ENCODE assay signal across 1 cellular context in genomic region chr10:131748831-131749766, GRCh38.
TF ChIP-seq lines count a peak whose summit lies in the region.

No MANE protein-coding gene starts in this region.

TF ChIP-seq in HepG2, 621 proteins besides CTCF, POLR2A, EP300 and RAD21 (continued from another document and continues in another):
- TF ChIP-seq, protein P1, sequence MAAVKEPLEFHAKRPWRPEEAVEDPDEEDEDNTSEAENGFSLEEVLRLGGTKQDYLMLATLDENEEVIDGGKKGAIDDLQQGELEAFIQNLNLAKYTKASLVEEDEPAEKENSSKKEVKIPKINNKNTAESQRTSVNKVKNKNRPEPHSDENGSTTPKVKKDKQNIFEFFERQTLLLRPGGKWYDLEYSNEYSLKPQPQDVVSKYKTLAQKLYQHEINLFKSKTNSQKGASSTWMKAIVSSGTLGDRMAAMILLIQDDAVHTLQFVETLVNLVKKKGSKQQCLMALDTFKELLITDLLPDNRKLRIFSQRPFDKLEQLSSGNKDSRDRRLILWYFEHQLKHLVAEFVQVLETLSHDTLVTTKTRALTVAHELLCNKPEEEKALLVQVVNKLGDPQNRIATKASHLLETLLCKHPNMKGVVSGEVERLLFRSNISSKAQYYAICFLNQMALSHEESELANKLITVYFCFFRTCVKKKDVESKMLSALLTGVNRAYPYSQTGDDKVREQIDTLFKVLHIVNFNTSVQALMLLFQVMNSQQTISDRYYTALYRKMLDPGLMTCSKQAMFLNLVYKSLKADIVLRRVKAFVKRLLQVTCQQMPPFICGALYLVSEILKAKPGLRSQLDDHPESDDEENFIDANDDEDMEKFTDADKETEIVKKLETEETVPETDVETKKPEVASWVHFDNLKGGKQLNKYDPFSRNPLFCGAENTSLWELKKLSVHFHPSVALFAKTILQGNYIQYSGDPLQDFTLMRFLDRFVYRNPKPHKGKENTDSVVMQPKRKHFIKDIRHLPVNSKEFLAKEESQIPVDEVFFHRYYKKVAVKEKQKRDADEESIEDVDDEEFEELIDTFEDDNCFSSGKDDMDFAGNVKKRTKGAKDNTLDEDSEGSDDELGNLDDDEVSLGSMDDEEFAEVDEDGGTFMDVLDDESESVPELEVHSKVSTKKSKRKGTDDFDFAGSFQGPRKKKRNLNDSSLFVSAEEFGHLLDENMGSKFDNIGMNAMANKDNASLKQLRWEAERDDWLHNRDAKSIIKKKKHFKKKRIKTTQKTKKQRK (IDR thresholded peaks at IDR 0.05; ENCODE audit: low read length): no peak
- TF ChIP-seq, protein P2, sequence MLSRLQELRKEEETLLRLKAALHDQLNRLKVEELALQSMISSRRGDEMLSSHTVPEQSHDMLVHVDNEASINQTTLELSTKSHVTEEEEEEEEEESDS (CRISPR knock-in tag; IDR thresholded peaks at IDR 0.05; ENCODE audit: borderline replicate concordance): no peak
- TF ChIP-seq RAD51 (IDR thresholded peaks at IDR 0.05; ENCODE audit: borderline replicate concordance): no peak
- 0 out of 2 replicates have a peak, but pooled peaks have one; percentile 5 for TF ChIP-seq ZNF83 (CRISPR knock-in tag; IDR thresholded peaks at IDR 0.05; ENCODE audit: borderline replicate concordance)
- no peak for TF ChIP-seq ZNF235 (CRISPR knock-in tag; IDR thresholded peaks at IDR 0.05; ENCODE audit: borderline replicate concordance)
- no peak for TF ChIP-seq E2F2 (CRISPR knock-in tag; IDR thresholded peaks at IDR 0.05; ENCODE audit: borderline replicate concordance)
- no peak for TF ChIP-seq CENPBD1 (CRISPR knock-in tag; IDR thresholded peaks at IDR 0.05; ENCODE audit: borderline replicate concordance, low read depth)
- no peak for TF ChIP-seq KLF13 (CRISPR knock-in tag; IDR thresholded peaks at IDR 0.05)
- TF ChIP-seq ZNF296 (CRISPR knock-in tag; conservative IDR thresholded peaks at IDR 0.05): no peak
- TF ChIP-seq MEIS2 (CRISPR knock-in tag; IDR thresholded peaks at IDR 0.05): peak; percentile 16; the same call in 1 of the 2 replicates
- TF ChIP-seq GABPB1 (CRISPR knock-in tag; IDR thresholded peaks at IDR 0.05): no peak; the same call in 1 of the 2 replicates
- no peak for TF ChIP-seq PBX2 (CRISPR knock-in tag; IDR thresholded peaks at IDR 0.05)
- no peak for TF ChIP-seq ZBTB46 (CRISPR knock-in tag; IDR thresholded peaks at IDR 0.05; ENCODE audit: borderline replicate concordance)
- TF ChIP-seq KDM3A (CRISPR knock-in tag; IDR thresholded peaks at IDR 0.05; ENCODE audit: low read depth): no peak
- TF ChIP-seq KMT2A (CRISPR knock-in tag; IDR thresholded peaks at IDR 0.05): no peak
- TF ChIP-seq ZNF704 (CRISPR knock-in tag; IDR thresholded peaks at IDR 0.05; ENCODE audit: borderline replicate concordance): 0 out of 2 replicates have a peak, but pooled peaks have one; percentile 56
- TF ChIP-seq GLI4 (CRISPR knock-in tag; IDR thresholded peaks at IDR 0.05; ENCODE audit: borderline replicate concordance): no peak
- no peak for TF ChIP-seq SMAD3 (CRISPR knock-in tag; IDR thresholded peaks at IDR 0.05)
- TF ChIP-seq, protein P3, sequence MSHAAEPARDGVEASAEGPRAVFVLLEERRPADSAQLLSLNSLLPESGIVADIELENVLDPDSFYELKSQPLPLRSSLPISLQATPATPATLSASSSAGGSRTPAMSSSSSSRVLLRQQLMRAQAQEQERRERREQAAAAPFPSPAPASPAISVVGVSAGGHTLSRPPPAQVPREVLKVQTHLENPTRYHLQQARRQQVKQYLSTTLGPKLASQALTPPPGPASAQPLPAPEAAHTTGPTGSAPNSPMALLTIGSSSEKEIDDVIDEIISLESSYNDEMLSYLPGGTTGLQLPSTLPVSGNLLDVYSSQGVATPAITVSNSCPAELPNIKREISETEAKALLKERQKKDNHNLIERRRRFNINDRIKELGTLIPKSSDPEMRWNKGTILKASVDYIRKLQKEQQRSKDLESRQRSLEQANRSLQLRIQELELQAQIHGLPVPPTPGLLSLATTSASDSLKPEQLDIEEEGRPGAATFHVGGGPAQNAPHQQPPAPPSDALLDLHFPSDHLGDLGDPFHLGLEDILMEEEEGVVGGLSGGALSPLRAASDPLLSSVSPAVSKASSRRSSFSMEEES (CRISPR knock-in tag; IDR thresholded peaks at IDR 0.05): no peak
- TF ChIP-seq, protein P4, sequence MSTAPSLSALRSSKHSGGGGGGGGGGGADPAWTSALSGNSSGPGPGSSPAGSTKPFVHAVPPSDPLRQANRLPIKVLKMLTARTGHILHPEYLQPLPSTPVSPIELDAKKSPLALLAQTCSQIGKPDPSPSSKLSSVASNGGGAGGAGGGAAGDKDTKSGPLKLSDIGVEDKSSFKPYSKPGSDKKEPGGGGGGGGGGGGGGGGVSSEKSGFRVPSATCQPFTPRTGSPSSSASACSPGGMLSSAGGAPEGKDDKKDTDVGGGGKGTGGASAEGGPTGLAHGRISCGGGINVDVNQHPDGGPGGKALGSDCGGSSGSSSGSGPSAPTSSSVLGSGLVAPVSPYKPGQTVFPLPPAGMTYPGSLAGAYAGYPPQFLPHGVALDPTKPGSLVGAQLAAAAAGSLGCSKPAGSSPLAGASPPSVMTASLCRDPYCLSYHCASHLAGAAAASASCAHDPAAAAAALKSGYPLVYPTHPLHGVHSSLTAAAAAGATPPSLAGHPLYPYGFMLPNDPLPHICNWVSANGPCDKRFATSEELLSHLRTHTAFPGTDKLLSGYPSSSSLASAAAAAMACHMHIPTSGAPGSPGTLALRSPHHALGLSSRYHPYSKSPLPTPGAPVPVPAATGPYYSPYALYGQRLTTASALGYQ (CRISPR knock-in tag; IDR thresholded peaks at IDR 0.05): no peak
- TF ChIP-seq RBM22 (optimal IDR thresholded peaks at IDR 0.05; ENCODE audit: low read length): no peak
- TF ChIP-seq SPEN (CRISPR knock-in tag; IDR thresholded peaks at IDR 0.05; ENCODE audit: low read depth): 0 out of 2 replicates have a peak, but pooled peaks have one; percentile 12
- TF ChIP-seq DZIP1 (CRISPR knock-in tag; IDR thresholded peaks at IDR 0.05): no peak
- TF ChIP-seq ZNF782 (CRISPR knock-in tag; IDR thresholded peaks at IDR 0.05; ENCODE audit: borderline replicate concordance): 0 out of 2 replicates have a peak, but pooled peaks have one; percentile 27
- TF ChIP-seq ZNF674 (CRISPR knock-in tag; IDR thresholded peaks at IDR 0.05; ENCODE audit: low read depth): no peak
- no peak for TF ChIP-seq ZNF570 (CRISPR knock-in tag; IDR thresholded peaks at IDR 0.05; ENCODE audit: borderline replicate concordance)
- no peak for TF ChIP-seq ZNF44 (CRISPR knock-in tag; IDR thresholded peaks at IDR 0.05)
- no peak for TF ChIP-seq SMAD9 (CRISPR knock-in tag; IDR thresholded peaks at IDR 0.05)
- TF ChIP-seq CENPT (CRISPR knock-in tag; IDR thresholded peaks at IDR 0.05; ENCODE audit: low read depth): no peak
- TF ChIP-seq DMAP1 (CRISPR knock-in tag; IDR thresholded peaks at IDR 0.05): no peak
- TF ChIP-seq, protein P5, sequence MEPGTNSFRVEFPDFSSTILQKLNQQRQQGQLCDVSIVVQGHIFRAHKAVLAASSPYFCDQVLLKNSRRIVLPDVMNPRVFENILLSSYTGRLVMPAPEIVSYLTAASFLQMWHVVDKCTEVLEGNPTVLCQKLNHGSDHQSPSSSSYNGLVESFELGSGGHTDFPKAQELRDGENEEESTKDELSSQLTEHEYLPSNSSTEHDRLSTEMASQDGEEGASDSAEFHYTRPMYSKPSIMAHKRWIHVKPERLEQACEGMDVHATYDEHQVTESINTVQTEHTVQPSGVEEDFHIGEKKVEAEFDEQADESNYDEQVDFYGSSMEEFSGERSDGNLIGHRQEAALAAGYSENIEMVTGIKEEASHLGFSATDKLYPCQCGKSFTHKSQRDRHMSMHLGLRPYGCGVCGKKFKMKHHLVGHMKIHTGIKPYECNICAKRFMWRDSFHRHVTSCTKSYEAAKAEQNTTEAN (CRISPR knock-in tag; conservative IDR thresholded peaks at IDR 0.05): no peak
- no peak for TF ChIP-seq ZNF749 (CRISPR knock-in tag; IDR thresholded peaks at IDR 0.05; ENCODE audit: borderline replicate concordance)
- TF ChIP-seq TBX3 (IDR thresholded peaks at IDR 0.05; ENCODE audit: borderline replicate concordance): no peak
- TF ChIP-seq, protein P6, sequence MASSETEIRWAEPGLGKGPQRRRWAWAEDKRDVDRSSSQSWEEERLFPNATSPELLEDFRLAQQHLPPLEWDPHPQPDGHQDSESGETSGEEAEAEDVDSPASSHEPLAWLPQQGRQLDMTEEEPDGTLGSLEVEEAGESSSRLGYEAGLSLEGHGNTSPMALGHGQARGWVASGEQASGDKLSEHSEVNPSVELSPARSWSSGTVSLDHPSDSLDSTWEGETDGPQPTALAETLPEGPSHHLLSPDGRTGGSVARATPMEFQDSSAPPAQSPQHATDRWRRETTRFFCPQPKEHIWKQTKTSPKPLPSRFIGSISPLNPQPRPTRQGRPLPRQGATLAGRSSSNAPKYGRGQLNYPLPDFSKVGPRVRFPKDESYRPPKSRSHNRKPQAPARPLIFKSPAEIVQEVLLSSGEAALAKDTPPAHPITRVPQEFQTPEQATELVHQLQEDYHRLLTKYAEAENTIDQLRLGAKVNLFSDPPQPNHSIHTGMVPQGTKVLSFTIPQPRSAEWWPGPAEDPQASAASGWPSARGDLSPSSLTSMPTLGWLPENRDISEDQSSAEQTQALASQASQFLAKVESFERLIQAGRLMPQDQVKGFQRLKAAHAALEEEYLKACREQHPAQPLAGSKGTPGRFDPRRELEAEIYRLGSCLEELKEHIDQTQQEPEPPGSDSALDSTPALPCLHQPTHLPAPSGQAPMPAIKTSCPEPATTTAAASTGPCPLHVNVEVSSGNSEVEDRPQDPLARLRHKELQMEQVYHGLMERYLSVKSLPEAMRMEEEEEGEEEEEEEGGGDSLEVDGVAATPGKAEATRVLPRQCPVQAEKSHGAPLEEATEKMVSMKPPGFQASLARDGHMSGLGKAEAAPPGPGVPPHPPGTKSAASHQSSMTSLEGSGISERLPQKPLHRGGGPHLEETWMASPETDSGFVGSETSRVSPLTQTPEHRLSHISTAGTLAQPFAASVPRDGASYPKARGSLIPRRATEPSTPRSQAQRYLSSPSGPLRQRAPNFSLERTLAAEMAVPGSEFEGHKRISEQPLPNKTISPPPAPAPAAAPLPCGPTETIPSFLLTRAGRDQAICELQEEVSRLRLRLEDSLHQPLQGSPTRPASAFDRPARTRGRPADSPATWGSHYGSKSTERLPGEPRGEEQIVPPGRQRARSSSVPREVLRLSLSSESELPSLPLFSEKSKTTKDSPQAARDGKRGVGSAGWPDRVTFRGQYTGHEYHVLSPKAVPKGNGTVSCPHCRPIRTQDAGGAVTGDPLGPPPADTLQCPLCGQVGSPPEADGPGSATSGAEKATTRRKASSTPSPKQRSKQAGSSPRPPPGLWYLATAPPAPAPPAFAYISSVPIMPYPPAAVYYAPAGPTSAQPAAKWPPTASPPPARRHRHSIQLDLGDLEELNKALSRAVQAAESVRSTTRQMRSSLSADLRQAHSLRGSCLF (CRISPR knock-in tag; IDR thresholded peaks at IDR 0.05; ENCODE audit: borderline replicate concordance): no peak
